In genomic region chr9:106648799-106649198, GRCh38 we compare ENCODE assay signal across 10 cellular contexts.
DNase-seq lines count a peak whose midpoint lies in the region; ATAC-seq and TF ChIP-seq lines count a peak whose summit lies in the region.
"Had no signal": no experiment of that assay in that cellular context is flagged by ENCODE, and none has a peak within 500 bp of the region (broad histone marks: within the 10 kb centered on the region; RNA-seq: fewer than 3 reads in every experiment).

No MANE protein-coding gene starts in this region.

- H3K4me3 ChIP-seq in left ventricle myocardium inferior (no peak overlapping the region), upper lobe of right lung (no peak overlapping the region)

- H3K27me3 ChIP-seq in left ventricle myocardium inferior (ENCODE audit: low read depth), result no peaks in the 10 kb centered on the region
- H3K27me3 ChIP-seq in foreskin keratinocyte, result no peaks in the 10 kb centered on the region
- no peaks in the 10 kb centered on the region for H3K27me3 ChIP-seq in upper lobe of right lung

- intact Hi-C loops in left ventricle myocardium inferior (cut with micrococcal nuclease) (no loop called here), left ventricle myocardium superior (cut with micrococcal nuclease) (no loop called here), upper lobe of right lung (cut with DNase I) (no loop called here)

- POLR2A ChIA-PET in RWPE1 (lab: Yijun Ruan, JAX; ENCODE audit: low non-redundant PET), result no interaction called here

- H3K27ac ChIP-seq in left ventricle myocardium inferior (replicated peaks) (no peak overlapping the region), RWPE1 (no peak overlapping the region), foreskin keratinocyte (no peak overlapping the region), upper lobe of right lung (no peak overlapping the region)

- no peak for ATAC-seq in left ventricle myocardium superior
- ATAC-seq in foreskin keratinocyte, result no peak
- no peak for ATAC-seq in upper lobe of right lung
- ATAC-seq in GM19452 (IDR thresholded peaks at IDR 0.05; ENCODE audit: unreplicated experiment), result no peak

- TF ChIP-seq CTCF in left ventricle myocardium inferior (IDR thresholded peaks at IDR 0.05; ENCODE audit: borderline replicate concordance), result peak; percentile 43
- TF ChIP-seq CTCF in RWPE1 (conservative IDR thresholded peaks at IDR 0.05; ENCODE audit: low read depth), result peak; percentile 43
- TF ChIP-seq CTCF in foreskin keratinocyte (conservative IDR thresholded peaks at IDR 0.05), result peak; percentile 66
- TF ChIP-seq CTCF in upper lobe of right lung (IDR thresholded peaks at IDR 0.05), result peak; percentile 16

- no peaks in the 10 kb centered on the region for H3K36me3 ChIP-seq in left ventricle myocardium inferior
- H3K36me3 ChIP-seq in upper lobe of right lung, result no peaks in the 10 kb centered on the region

- CTCF ChIA-PET in RWPE1 (lab: Yijun Ruan, JAX), result interaction anchor here (0.6 to 0.7 kb wide), 2 partner anchors 36 to 213 kb away, joined by 3 to 8 read pairs; no protein-coding TSS in a partner anchor

- H3K9me3 ChIP-seq in left ventricle myocardium inferior (replicated peaks) (no peaks in the 10 kb centered on the region), upper lobe of right lung (no peaks in the 10 kb centered on the region)

- DNase-seq in left ventricle myocardium inferior (no peak), left ventricle myocardium superior (no peak), RWPE1 (ENCODE audit: low spot score) (peak; percentile 55), foreskin keratinocyte (peak in 1 of 2 donors; percentile 24), upper lobe of right lung (no peak), SW480 (ENCODE audit: low spot score) (no peak), NCI-H526 treated with DMSO at 0.1 percent for 48 hours (lab: John Stamatoyannopoulos, UW) (no peak)
- DNase-seq: CD4-positive, CD25-positive, alpha-beta regulatory T cell; central memory CD4-positive, alpha-beta T cell had no signal

- H3K4me1 ChIP-seq in left ventricle myocardium inferior (no peaks in the 10 kb centered on the region), foreskin keratinocyte (no peaks in the 10 kb centered on the region), upper lobe of right lung (no peaks in the 10 kb centered on the region)

Comparison
In these comparisons a context has a peak if more than half of its experiments do, and no peak if none do; other contexts are left out.
1. CTCF ChIP-seq: peak in every context shown above with its lines; median percentile 66 in foreskin keratinocyte; 43 in left ventricle myocardium inferior; 43 in RWPE1; 16 in upper lobe of right lung.